ENCODE assay signal across 28 cellular contexts in genomic region chr6:40274058-40274457, GRCh38.
DNase-seq lines count a peak whose midpoint lies in the region; ATAC-seq, FAIRE-seq and TF ChIP-seq lines count a peak whose summit lies in the region.
"Had no signal": no experiment of that assay in that cellular context is flagged by ENCODE, and none has a peak within 500 bp of the region (broad histone marks: within the 10 kb centered on the region; RNA-seq: fewer than 3 reads in every experiment).

No MANE protein-coding gene starts in this region.

- H3K4me1 ChIP-seq in GM12878 (ENCODE audit: control insufficient read depth, insufficient read depth, low read length) (no peaks in the 10 kb centered on the region), foreskin keratinocyte (no peaks in the 10 kb centered on the region)
- H3K4me1 ChIP-seq: Caco-2 had no signal

- intact Hi-C loops in GM12878 (cut with micrococcal nuclease; ENCODE audit: unreplicated experiment) = no loop called here

- RAD21 ChIA-PET in GM12878 (lab: Charles Lee; ENCODE audit: unreplicated experiment) = interaction anchor here (0.8 to 3.8 kb wide), 7 partner anchors 18 to 291 kb away, joined by 3 to 15 read pairs (median 3); no protein-coding TSS in a partner anchor

- TF ChIP-seq EP300 in GM12878 (IDR thresholded peaks at IDR 0.05; ENCODE audit: borderline replicate concordance in 1 of 2, control insufficient read depth in 1 of 2, low read depth in 2 of 2, low read length in 2 of 2) = peak in 1 of 2 experiments; percentile 50; a peak in 2 of 4 replicates

- FAIRE-seq in GM12878 (lab: Jason Lieb, UNC) = no peak
- FAIRE-seq: GM12891, H1 had no signal

- in situ Hi-C loops in GM12878 (cut with MboI) = no loop called here

- ATAC-seq in GM12878 (peak; percentile 87), HG02852 (IDR thresholded peaks at IDR 0.05; ENCODE audit: unreplicated experiment) (no peak), foreskin keratinocyte (no peak)
- ATAC-seq: CD8-positive, alpha-beta T cell had no signal

- H3K4me2 ChIP-seq in GM12878 (ENCODE audit: control insufficient read depth, insufficient read depth) = no peak overlapping the region
- H3K4me2 ChIP-seq: SK-N-SH had no signal

- TF ChIP-seq CTCF in GM12878 (IDR thresholded peaks at IDR 0.05 in 2 of 3, conservative IDR thresholded peaks at IDR 0.05 in 1 of 3; ENCODE audit: control insufficient read depth in 2 of 3, extremely low read depth in 1 of 3, insufficient read depth in 1 of 3, low read depth in 3 of 3, low read length in 3 of 3) = no peak
- no peak for TF ChIP-seq CTCF in foreskin keratinocyte (conservative IDR thresholded peaks at IDR 0.05)

- no peaks in the 10 kb centered on the region for H3K79me2 ChIP-seq in GM12878 (ENCODE audit: control insufficient read depth, insufficient read depth, low read length)

- no peaks in the 10 kb centered on the region for H4K20me1 ChIP-seq in GM12878 (ENCODE audit: control insufficient read depth, insufficient read depth)

- no TSS peak for BruUV-seq in GM12878 (replicated peaks; lab: Mats Ljungman, UMichigan)

- no peaks in the 10 kb centered on the region for H3K9me3 ChIP-seq in GM12878 (replicated peaks; ENCODE audit: control insufficient read depth, insufficient read depth, low read length)
- H3K9me3 ChIP-seq: Caco-2, SK-N-SH had no signal

- POLR2A ChIA-PET in GM12878 (lab: Charles Lee) = interaction anchor here (0.5 to 2.2 kb wide), 5 partner anchors 19 to 137 kb away, joined by 3 to 12 read pairs (median 3); no protein-coding TSS in a partner anchor

- CTCF ChIA-PET in GM12878 (lab: Yijun Ruan, JAX) = interaction anchor here (0.9 to 2.0 kb wide), 6 partner anchors 8 to 725 kb away, joined by 3 to 5 read pairs (median 3); no protein-coding TSS in a partner anchor

- DNase-seq in NCI-H526 (lab: John Stamatoyannopoulos, UW) = peak; percentile 73 to 82
- DNase-seq in GM12878 (ENCODE audit: low read depth, low spot score) = no peak
- peak; percentile 14 for DNase-seq in kidney glomerular epithelial cell (lab: John Stamatoyannopoulos, UW)
- DNase-seq in cortex of kidney (lab: John Stamatoyannopoulos, UW) = no peak
- no peak for DNase-seq in NCI-H187 treated with DMSO at 0.1 percent for 48 hours (lab: John Stamatoyannopoulos, UW)
- DNase-seq in foreskin keratinocyte = no peak
- DNase-seq: Caco-2; CD8-positive, alpha-beta T cell; DMS 273 treated with DMSO at 0.1 percent for 48 hours; DMS79; EL; GDM1; HCEC 1CT; IMR-90; KG1; NCI-H1048; NCI-H1417; NCI-H1694; NCI-H2081 treated with DMSO at 0.1 percent for 48 hours; NCI-H2171; NCI-H345; NCI-H510A treated with DMSO at 0.1 percent for 48 hours; NCI-H774; SK-N-SH had no signal

- H3K36me3 ChIP-seq in GM12878 (ENCODE audit: control insufficient read depth in 2 of 2, insufficient read depth in 2 of 2, low read length in 1 of 2) = no peaks in the 10 kb centered on the region

- no peak for TF ChIP-seq RAD21 in GM12878 (IDR thresholded peaks at IDR 0.05; ENCODE audit: insufficient read depth, low read depth, low read length)

- no peak overlapping the region for H3K4me3 ChIP-seq in GM12878

- TF ChIP-seq POLR2A in GM12878 (IDR thresholded peaks at IDR 0.05; ENCODE audit: low read depth, low read length) = no peak

- no peak overlapping the region for H3K27ac ChIP-seq in GM12878 (ENCODE audit: control insufficient read depth, insufficient read depth)
- H3K27ac ChIP-seq in foreskin keratinocyte = no peak overlapping the region
- H3K27ac ChIP-seq: C4-2B had no signal

- WGBS in GM12878 (ENCODE audit: insufficient coverage, insufficient replicate concordance, low lambda C conversion rate, missing lambda C conversion rate) = 0% methylated on average over 2 of the region's 2 CpGs

- SMC1A ChIA-PET in GM12878 (lab: Charles Lee; ENCODE audit: uncharacterized antibody, unreplicated experiment) = interaction anchor here (0.7 to 1.2 kb wide), 11 partner anchors 10 to 226 kb away, joined by 3 to 10 read pairs (median 3); no protein-coding TSS in a partner anchor

- H3K9ac ChIP-seq in GM12878 (ENCODE audit: control insufficient read depth, insufficient read depth, low read length) = no peak overlapping the region
- H3K9ac ChIP-seq: SK-N-SH had no signal

- no peak overlapping the region for H2AFZ ChIP-seq in GM12878 (ENCODE audit: control insufficient read depth, low read depth, low read length)

- H3K27me3 ChIP-seq in GM12878 (replicated peaks in 1 of 2; ENCODE audit: control insufficient read depth in 2 of 2, insufficient read depth in 2 of 2, low read length in 1 of 2) = peaks cover 0 to 2% of the 10 kb centered on the region in 2 experiments; a peak in 1 of 4 replicates
- H3K27me3 ChIP-seq in foreskin keratinocyte = no peaks in the 10 kb centered on the region

TF ChIP-seq in GM12878, 131 proteins besides CTCF, POLR2A, EP300 and RAD21 (continues in another document):
- peak; percentile 71; the same call in 1 of the 3 replicates for TF ChIP-seq POU2F2 (IDR thresholded peaks at IDR 0.05; ENCODE audit: borderline replicate concordance, low read depth, low read length)
- no peak for TF ChIP-seq TARDBP (IDR thresholded peaks at IDR 0.05; ENCODE audit: borderline replicate concordance)
- peak in 1 of 2 experiments; percentile 32; a peak in 2 of 4 replicates for TF ChIP-seq IKZF2 (IDR thresholded peaks at IDR 0.05)
- no peak for TF ChIP-seq ZBED1 (IDR thresholded peaks at IDR 0.05; ENCODE audit: borderline replicate concordance)
- TF ChIP-seq BCL11A (IDR thresholded peaks at IDR 0.05; ENCODE audit: low read depth, low read length) = peak; percentile 51; the same call in 1 of the 2 replicates
- TF ChIP-seq ATF7 (IDR thresholded peaks at IDR 0.05; ENCODE audit: low read depth) = peak; percentile 15; the same call in 1 of the 2 replicates
- TF ChIP-seq ZNF207 (IDR thresholded peaks at IDR 0.05; ENCODE audit: borderline replicate concordance) = no peak
- TF ChIP-seq ZBTB4 (CRISPR knock-in tag; IDR thresholded peaks at IDR 0.05) = no peak
- TF ChIP-seq ZZZ3 (IDR thresholded peaks at IDR 0.05; ENCODE audit: control insufficient read depth, insufficient read length, low read depth) = no peak
- TF ChIP-seq PKNOX1 (IDR thresholded peaks at IDR 0.05) = no peak
- TF ChIP-seq IKZF1 (conservative IDR thresholded peaks at IDR 0.05) = peak; percentile 38; the same call in 1 of the 2 replicates
- TF ChIP-seq NR2C1 (IDR thresholded peaks at IDR 0.05) = no peak
- TF ChIP-seq MTA2 (IDR thresholded peaks at IDR 0.05; ENCODE audit: low read depth) = peak; percentile 93
- TF ChIP-seq CHD2 (IDR thresholded peaks at IDR 0.05; ENCODE audit: borderline replicate concordance, low read depth, low read length) = 0 out of 2 replicates have a peak, but pooled peaks have one; percentile 32
- TF ChIP-seq SMC3 (IDR thresholded peaks at IDR 0.05; ENCODE audit: borderline replicate concordance, low read length) = no peak
- peak in 1 of 2 experiments; percentile 16; a peak in 1 of 4 replicates for TF ChIP-seq BHLHE40 (IDR thresholded peaks at IDR 0.05; ENCODE audit: borderline replicate concordance in 1 of 2, low read depth in 2 of 2, low read length in 1 of 2)
- TF ChIP-seq SIN3A (IDR thresholded peaks at IDR 0.05; ENCODE audit: low read depth, low read length) = no peak
- TF ChIP-seq DPF2 (IDR thresholded peaks at IDR 0.05) = 0 out of 2 replicates have a peak, but pooled peaks have one; percentile 48
- no peak for TF ChIP-seq PML (IDR thresholded peaks at IDR 0.05; ENCODE audit: low read length)

Comparison
In these comparisons a context has a peak if more than half of its experiments do, and no peak if none do; other contexts are left out.
1. DNase-seq: peak in NCI-H526 (2 of 2) and kidney glomerular epithelial cell (single experiment); none in GM12878 (single experiment), cortex of kidney (single experiment), NCI-H187 treated with DMSO at 0.1 percent for 48 hours (single experiment) and foreskin keratinocyte (0 of 2).